Comparison of ENCODE assay signal across 20 cellular contexts in genomic region chr1:81157686-81158085, GRCh38.
"Had no signal": no experiment of that assay in that cellular context is flagged by ENCODE, and none has a peak within 500 bp of the region (broad histone marks: within the 10 kb centered on the region; RNA-seq: fewer than 3 reads in every experiment).

No MANE protein-coding gene starts in this region.

- ATAC-seq: activated CD8-positive, alpha-beta T cell treated with anti-CD3 and anti-CD28 coated beads for 36 hours; activated naive CD4-positive, alpha-beta T cell treated with anti-CD3 and anti-CD28 coated beads, Interleukin-2, amount 50 U/mL, for 72 hours; activated T-cell treated with anti-CD3 and anti-CD28 coated beads, Interleukin-2, amount 50 U/mL, for 4 hours; body of pancreas; lower lobe of right lung; pancreas; sciatic nerve; T-helper 17 cell; upper lobe of right lung had no signal

- H3K9me3 ChIP-seq: body of pancreas, lower lobe of right lung, pancreas, stomach, testis, upper lobe of right lung had no signal

- H3K36me3 ChIP-seq: lower lobe of right lung, pancreas, stomach, upper lobe of right lung, WERI-Rb-1 had no signal

- H3K4me3 ChIP-seq: body of pancreas, dorsolateral prefrontal cortex, lower lobe of right lung, pancreas, stomach, testis, upper lobe of right lung had no signal

- FAIRE-seq: pancreas had no signal

- H3K27ac ChIP-seq: body of pancreas, dorsolateral prefrontal cortex, lower lobe of right lung, pancreas, stomach, testis, upper lobe of right lung, WERI-Rb-1 had no signal

- DNase-seq: activated CD4-positive, alpha-beta T cell treated with anti-CD3 and anti-CD28 coated beads for 4 hours; activated CD8-positive, alpha-beta T cell treated with anti-CD3 and anti-CD28 coated beads for 36 hours; activated effector memory CD4-positive, alpha-beta T cell treated with anti-CD3 and anti-CD28 coated beads, Interleukin-2, amount 50 U/mL, for 16 hours; activated T-cell treated with anti-CD3 and anti-CD28 coated beads, Interleukin-2, amount 50 U/mL, for 4 hours; amygdala; body of pancreas; dorsolateral prefrontal cortex; glutamatergic neuron; lower lobe of right lung; midbrain; naive B cell; pancreas; stimulated activated CD4-positive, alpha-beta T cell treated with anti-CD3 and anti-CD28 coated beads, Interleukin-1b, Interleukin-23, amount 100 ng/mL, for 48 hours; stomach; T-helper 17 cell; testis; upper lobe of right lung; WERI-Rb-1 had no signal

- H3K4me1 ChIP-seq: body of pancreas, lower lobe of right lung, pancreas, testis, upper lobe of right lung had no signal

- H3K27me3 ChIP-seq: body of pancreas, pancreas, stomach, testis, upper lobe of right lung had no signal
